In genomic region chrX:55451990-55452824, GRCh38 we compare ENCODE assay signal across 1 cellular context.
TF ChIP-seq lines count a peak whose summit lies in the region.

Gene MAGEH1 (plus strand): TSS chrX:55452127. CDS start chrX:55452375, 248 bp downstream.

TF ChIP-seq in SK-N-SH, 30 proteins besides CTCF, POLR2A, EP300 and RAD21 (continued from another document):
- TF ChIP-seq USF2 (IDR thresholded peaks at IDR 0.05; ENCODE audit: borderline replicate concordance, low read depth, low read length) (no peak), RXRA (IDR thresholded peaks at IDR 0.05; ENCODE audit: borderline replicate concordance, low read depth) (no peak), SMC3 (IDR thresholded peaks at IDR 0.05; ENCODE audit: low read depth, low read length) (no peak), TEAD4 (IDR thresholded peaks at IDR 0.05; ENCODE audit: borderline replicate concordance, insufficient read depth) (no peak), FOSL2 (IDR thresholded peaks at IDR 0.05; ENCODE audit: borderline replicate concordance, low read depth) (no peak), EZH2phosphoT487 (IDR thresholded peaks at IDR 0.05; ENCODE audit: borderline replicate concordance, low read depth) (no peak), TAF1 (IDR thresholded peaks at IDR 0.05; ENCODE audit: borderline replicate concordance, low read depth, low read length) (no peak), SIN3A (IDR thresholded peaks at IDR 0.05; ENCODE audit: borderline replicate concordance, low read depth, low read length) (no peak), FOXM1 (IDR thresholded peaks at IDR 0.05; ENCODE audit: low read depth) (no peak), PBX3 (IDR thresholded peaks at IDR 0.05) (no peak)
- TF ChIP-seq, protein P1, sequence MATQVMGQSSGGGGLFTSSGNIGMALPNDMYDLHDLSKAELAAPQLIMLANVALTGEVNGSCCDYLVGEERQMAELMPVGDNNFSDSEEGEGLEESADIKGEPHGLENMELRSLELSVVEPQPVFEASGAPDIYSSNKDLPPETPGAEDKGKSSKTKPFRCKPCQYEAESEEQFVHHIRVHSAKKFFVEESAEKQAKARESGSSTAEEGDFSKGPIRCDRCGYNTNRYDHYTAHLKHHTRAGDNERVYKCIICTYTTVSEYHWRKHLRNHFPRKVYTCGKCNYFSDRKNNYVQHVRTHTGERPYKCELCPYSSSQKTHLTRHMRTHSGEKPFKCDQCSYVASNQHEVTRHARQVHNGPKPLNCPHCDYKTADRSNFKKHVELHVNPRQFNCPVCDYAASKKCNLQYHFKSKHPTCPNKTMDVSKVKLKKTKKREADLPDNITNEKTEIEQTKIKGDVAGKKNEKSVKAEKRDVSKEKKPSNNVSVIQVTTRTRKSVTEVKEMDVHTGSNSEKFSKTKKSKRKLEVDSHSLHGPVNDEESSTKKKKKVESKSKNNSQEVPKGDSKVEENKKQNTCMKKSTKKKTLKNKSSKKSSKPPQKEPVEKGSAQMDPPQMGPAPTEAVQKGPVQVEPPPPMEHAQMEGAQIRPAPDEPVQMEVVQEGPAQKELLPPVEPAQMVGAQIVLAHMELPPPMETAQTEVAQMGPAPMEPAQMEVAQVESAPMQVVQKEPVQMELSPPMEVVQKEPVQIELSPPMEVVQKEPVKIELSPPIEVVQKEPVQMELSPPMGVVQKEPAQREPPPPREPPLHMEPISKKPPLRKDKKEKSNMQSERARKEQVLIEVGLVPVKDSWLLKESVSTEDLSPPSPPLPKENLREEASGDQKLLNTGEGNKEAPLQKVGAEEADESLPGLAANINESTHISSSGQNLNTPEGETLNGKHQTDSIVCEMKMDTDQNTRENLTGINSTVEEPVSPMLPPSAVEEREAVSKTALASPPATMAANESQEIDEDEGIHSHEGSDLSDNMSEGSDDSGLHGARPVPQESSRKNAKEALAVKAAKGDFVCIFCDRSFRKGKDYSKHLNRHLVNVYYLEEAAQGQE (IDR thresholded peaks at IDR 0.05; ENCODE audit: low read depth, low read length), result no peak
TF ChIP-seq in SK-N-SH: peak in this region for 6.
